ENCODE assay signal across 9 cellular contexts in genomic region chr1:145991799-145992412, GRCh38. TPM values are rescaled to one million over a fixed set of nuclear protein-coding genes. Genes with fewer than 3 reads are reported as not detected.
DNase-seq lines count a peak whose midpoint lies in the region; ATAC-seq, FAIRE-seq and TF ChIP-seq lines count a peak whose summit lies in the region.
"Had no signal": no experiment of that assay in that cellular context is flagged by ENCODE, and none has a peak within 500 bp of the region (broad histone marks: within the 10 kb centered on the region; RNA-seq: fewer than 3 reads in every experiment).

No MANE protein-coding gene starts in this region.

- no peak overlapping the region for H2AFZ ChIP-seq in neuronal stem cell (ENCODE audit: low read length)

- H3K9me3 ChIP-seq in DOHH2 (ENCODE audit: control insufficient read depth, insufficient read depth, low read length) (no peaks in the 10 kb centered on the region), esophagus squamous epithelium (no peaks in the 10 kb centered on the region), pancreas (no peaks in the 10 kb centered on the region), neuronal stem cell (replicated peaks in 1 of 2; ENCODE audit: control insufficient read depth in 2 of 2, insufficient read depth in 1 of 2, low read depth in 1 of 2, low read length in 2 of 2) (peaks cover 0 to 9% of the 10 kb centered on the region in 2 donors)

- H3K27me3 ChIP-seq in DOHH2 (ENCODE audit: control insufficient read depth, low read length): no peaks in the 10 kb centered on the region
- no peaks in the 10 kb centered on the region for H3K27me3 ChIP-seq in esophagus squamous epithelium
- no peaks in the 10 kb centered on the region for H3K27me3 ChIP-seq in pancreas
- no peaks in the 10 kb centered on the region for H3K27me3 ChIP-seq in neuronal stem cell (ENCODE audit: control insufficient read depth in 3 of 3, insufficient read depth in 3 of 3, low read depth in 1 of 3, low read length in 3 of 3)

- no peak overlapping the region for H2BK5ac ChIP-seq in neuronal stem cell (ENCODE audit: low read length)

- peaks cover 31% of the 10 kb centered on the region for H3K79me2 ChIP-seq in DOHH2 (ENCODE audit: control insufficient read depth, low read length)

- no peak overlapping the region for H3K9ac ChIP-seq in neuronal stem cell (ENCODE audit: low read depth, low read length, poor library complexity)

- no peak for DNase-seq in RWPE1 (ENCODE audit: low spot score)
- DNase-seq in esophagus squamous epithelium (lab: John Stamatoyannopoulos, UW): no peak
- DNase-seq in pancreas: peak in 2 of 6 donors; percentile 43 to 48
- DNase-seq in T-helper 9 cell: no peak
- DNase-seq in caudate nucleus (lab: John Stamatoyannopoulos, UW): no peak
- no peak for DNase-seq in neuronal stem cell (ENCODE audit: low spot score)
- DNase-seq in omental fat pad (ENCODE audit: low spot score): no peak

- H4K8ac ChIP-seq in neuronal stem cell (ENCODE audit: low read depth, low read length): no peak overlapping the region

- no peak overlapping the region for H2AK5ac ChIP-seq in neuronal stem cell (ENCODE audit: low read depth, low read length)

- no peak overlapping the region for H3K4ac ChIP-seq in neuronal stem cell (ENCODE audit: low read length)

- peaks cover 57% of the 10 kb centered on the region for H3F3A ChIP-seq in DOHH2 (ENCODE audit: control insufficient read depth, insufficient read depth)

- FAIRE-seq in pancreas (lab: Jason Lieb, UNC): no peak

- intact Hi-C loops in esophagus squamous epithelium (cut with DNase I) (no loop called here), pancreas (cut with DNase I) (no loop called here)

- no peak overlapping the region for H2BK120ac ChIP-seq in neuronal stem cell (ENCODE audit: low read depth, low read length)

- H2BK15ac ChIP-seq in neuronal stem cell (ENCODE audit: low read length): no peak overlapping the region

- peak overlapping the region; percentile 13; the same call in 1 of the 2 replicates for H3K27ac ChIP-seq in DOHH2 (ENCODE audit: low read depth, low read length)
- H3K27ac ChIP-seq in RWPE1: peak overlapping the region; percentile 55
- peak overlapping the region; percentile 85 to 99 (median 95) for H3K27ac ChIP-seq in esophagus squamous epithelium
- H3K27ac ChIP-seq in pancreas: peak overlapping the region; percentile 31 to 90 (median 46)
- no peak overlapping the region for H3K27ac ChIP-seq in caudate nucleus (ENCODE audit: low read depth, low read length)
- H3K27ac ChIP-seq in neuronal stem cell (replicated peaks; ENCODE audit: low read length): no peak overlapping the region

- POLR2A ChIA-PET in RWPE1 (lab: Yijun Ruan, JAX; ENCODE audit: low non-redundant PET): no interaction called here

- no peak overlapping the region for H2BK12ac ChIP-seq in neuronal stem cell (ENCODE audit: low read length)

- H3K4me1 ChIP-seq in DOHH2 (ENCODE audit: control insufficient read depth, low read length) (peaks cover 45% of the 10 kb centered on the region), esophagus squamous epithelium (peaks cover 6 to 66% (median 7%) of the 10 kb centered on the region in 3 donors), pancreas (peaks cover 5 to 23% (median 8%) of the 10 kb centered on the region in 3 donors), neuronal stem cell (ENCODE audit: control insufficient read depth in 2 of 2, insufficient read depth in 1 of 2, low read depth in 1 of 2, low read length in 2 of 2) (peaks cover 3 to 22% of the 10 kb centered on the region in 2 donors)

- TF ChIP-seq POLR2A in esophagus squamous epithelium (IDR thresholded peaks at IDR 0.05): peak in 2 of 4 donors; percentile 41 to 54

- no peaks in the 10 kb centered on the region for H3K79me1 ChIP-seq in neuronal stem cell (ENCODE audit: low read depth, low read length)

- CTCF ChIA-PET in RWPE1 (lab: Yijun Ruan, JAX): interaction anchor here (0.5 to 2.4 kb wide), 2 partner anchors 15 to 18 kb away, joined by 3 to 11 read pairs; no protein-coding TSS in a partner anchor

- H3K9me2 ChIP-seq in DOHH2 (replicated peaks; ENCODE audit: control insufficient read depth, low read length): no peaks in the 10 kb centered on the region

- no peak overlapping the region for H3K4me2 ChIP-seq in DOHH2 (ENCODE audit: low read length)
- H3K4me2 ChIP-seq in neuronal stem cell (ENCODE audit: insufficient read depth, low read length, poor library complexity, severe bottlenecking): no peak overlapping the region

- TF ChIP-seq CTCF in DOHH2 (IDR thresholded peaks at IDR 0.05; ENCODE audit: low read depth, low read length, poor library complexity, severe bottlenecking) (no peak), RWPE1 (conservative IDR thresholded peaks at IDR 0.05; ENCODE audit: low read depth) (no peak), esophagus squamous epithelium (IDR thresholded peaks at IDR 0.05) (no peak), pancreas (IDR thresholded peaks at IDR 0.05) (no peak), omental fat pad (IDR thresholded peaks at IDR 0.05) (no peak)

- no peak overlapping the region for H3K23ac ChIP-seq in neuronal stem cell (ENCODE audit: low read depth, low read length, poor library complexity)

- H3K4me3 ChIP-seq in DOHH2 (ENCODE audit: low read length) (no peak overlapping the region), esophagus squamous epithelium (peak overlapping the region in 3 of 4 donors; percentile 76 to 82 (median 80)), pancreas (peak overlapping the region in 3 of 4 donors; percentile 57 to 93 (median 69)), neuronal stem cell (ENCODE audit: low read length in 2 of 2) (no peak overlapping the region)

- H4K91ac ChIP-seq in neuronal stem cell (ENCODE audit: low read depth, low read length, poor library complexity): no peak overlapping the region

- 70 to 72% methylated on average over 9 of the region's 9 CpGs for WGBS in esophagus squamous epithelium, 2 donors
- 53 to 57% methylated on average over 9 of the region's 9 CpGs for WGBS in pancreas, 2 donors
- no CpG with 5 or more reads among the region's 9 CpGs for WGBS in neuronal stem cell (ENCODE audit: extremely low coverage in 2 of 2, insufficient read length in 2 of 2, insufficient replicate concordance in 1 of 2), 2 donors

- no peak overlapping the region for H3K14ac ChIP-seq in neuronal stem cell (ENCODE audit: low read length)

- peaks cover 22% of the 10 kb centered on the region for H4K20me1 ChIP-seq in DOHH2 (ENCODE audit: control insufficient read depth, insufficient read depth, low read depth, low read length)

- H3K18ac ChIP-seq in neuronal stem cell (ENCODE audit: low read length): no peak overlapping the region

- H3K36me3 ChIP-seq in DOHH2 (ENCODE audit: control insufficient read depth, low read length) (peaks cover 43% of the 10 kb centered on the region), esophagus squamous epithelium (peaks cover 16 to 34% (median 24%) of the 10 kb centered on the region in 3 donors), pancreas (peaks cover 0 to 45% (median 20%) of the 10 kb centered on the region in 3 donors), neuronal stem cell (replicated peaks in 1 of 2; ENCODE audit: control insufficient read depth in 2 of 2, insufficient read depth in 2 of 2, low read length in 2 of 2) (peaks cover 17 to 41% of the 10 kb centered on the region in 2 donors)

- ATAC-seq in pancreas: peak in 2 of 4 donors; percentile 3 to 7
- no peak for ATAC-seq in omental fat pad (ENCODE audit: low FRiP score)
- ATAC-seq: activated CD4-positive, CD25-positive, alpha-beta regulatory T cell treated with anti-CD3 and anti-CD28 coated beads, Interleukin-2, amount 50 U/mL, for 24 hours had no signal

RNA-seq across cellular contexts. Expression of gene TXNIP, which starts 4.5 kb away (rescaled TPM):
- 100 to 1,000 TPM in 3 of 4 donors, 10 to 100 TPM in 1; 94.9 to 942 (median 328) TPM for total RNA-seq in esophagus squamous epithelium
- 100 to 1,000 TPM; 167 to 491 (median 295) TPM for total RNA-seq in pancreas
- 100 to 1,000 TPM; 105 to 224 TPM for polyA plus RNA-seq in pancreas
- polyA plus RNA-seq in neuronal stem cell (2013, experiment 1 of 2): 111 TPM
- polyA plus RNA-seq in neuronal stem cell (2013, experiment 2 of 2): 115 TPM
- total RNA-seq in omental fat pad: 1,000 to 10,000 TPM; 1,118 to 3,262 (median 1,971) TPM

RNA-seq across cellular contexts. Expression of gene POLR3GL, which starts 27.4 kb away (rescaled TPM):
- total RNA-seq in esophagus squamous epithelium (10 to 100 TPM in 2 of 4 donors, 1 to 10 TPM in 2; 2.9 to 15.9 (median 9.8) TPM), pancreas (10 to 100 TPM in 1 of 6 donors, 1 to 10 TPM in 5; 3.9 to 10.8 (median 5.7) TPM), omental fat pad (10 to 100 TPM; 19.0 to 31.4 (median 24.0) TPM)
- polyA plus RNA-seq in pancreas: 10 to 100 TPM; 14.6 to 27.6 TPM
- 18.0 TPM for polyA plus RNA-seq in neuronal stem cell (2013, experiment 1 of 2)
- 20.2 TPM for polyA plus RNA-seq in neuronal stem cell (2013, experiment 2 of 2)

RNA-seq across cellular contexts. Expression of gene ANKRD34A, which starts 27.5 kb away (rescaled TPM):
- total RNA-seq in esophagus squamous epithelium (under 1 TPM; 0.04 to 0.67 (median 0.30) TPM), pancreas (under 1 TPM; 0.04 to 0.28 (median 0.18) TPM), omental fat pad (1 to 10 TPM in 1 of 4 donors, under 1 TPM in 3; 0.32 to 1.7 (median 0.58) TPM)
- under 1 TPM; 0.34 to 0.38 TPM for polyA plus RNA-seq in pancreas
- 0.10 TPM for polyA plus RNA-seq in neuronal stem cell (2013, experiment 1 of 2)
- 0.10 TPM for polyA plus RNA-seq in neuronal stem cell (2013, experiment 2 of 2)

RNA-seq across cellular contexts. Expression of gene HJV, which starts 29.6 kb away (rescaled TPM):
- total RNA-seq in esophagus squamous epithelium (not detected), pancreas (not detected), omental fat pad (not detected)
- under 1 TPM in 1 of 2 donors, not detected in 1; 0.07 TPM for polyA plus RNA-seq in pancreas
- 0.08 TPM for polyA plus RNA-seq in neuronal stem cell (2013, experiment 1 of 2)
- polyA plus RNA-seq in neuronal stem cell (2013, experiment 2 of 2): 0.12 TPM

RNA-seq across cellular contexts. Expression of gene LIX1L, which starts 34.1 kb away (rescaled TPM):
- total RNA-seq in esophagus squamous epithelium (10 to 100 TPM in 1 of 4 donors, 1 to 10 TPM in 3; 1.9 to 12.2 (median 5.9) TPM), pancreas (10 to 100 TPM in 1 of 6 donors, 1 to 10 TPM in 5; 3.3 to 10.3 (median 5.8) TPM), omental fat pad (10 to 100 TPM; 15.4 to 34.0 (median 28.3) TPM)
- polyA plus RNA-seq in pancreas: 1 to 10 TPM; 2.9 to 6.8 TPM
- 17.1 TPM for polyA plus RNA-seq in neuronal stem cell (2013, experiment 1 of 2)
- 17.4 TPM for polyA plus RNA-seq in neuronal stem cell (2013, experiment 2 of 2)

Comparison
In these comparisons a context has a peak if more than half of its experiments do, and no peak if none do; other contexts are left out.
1. H3K27ac ChIP-seq: peak in DOHH2 (single experiment), RWPE1 (single experiment), esophagus squamous epithelium (4 of 4) and pancreas (4 of 4); none in caudate nucleus (single experiment) and neuronal stem cell (single experiment).
2. H3K4me3 ChIP-seq: peak in esophagus squamous epithelium (3 of 4) and pancreas (3 of 4); none in DOHH2 (single experiment) and neuronal stem cell (0 of 2).